8 cellular contexts compared by ENCODE assay signal in the genomic region with DNA sequence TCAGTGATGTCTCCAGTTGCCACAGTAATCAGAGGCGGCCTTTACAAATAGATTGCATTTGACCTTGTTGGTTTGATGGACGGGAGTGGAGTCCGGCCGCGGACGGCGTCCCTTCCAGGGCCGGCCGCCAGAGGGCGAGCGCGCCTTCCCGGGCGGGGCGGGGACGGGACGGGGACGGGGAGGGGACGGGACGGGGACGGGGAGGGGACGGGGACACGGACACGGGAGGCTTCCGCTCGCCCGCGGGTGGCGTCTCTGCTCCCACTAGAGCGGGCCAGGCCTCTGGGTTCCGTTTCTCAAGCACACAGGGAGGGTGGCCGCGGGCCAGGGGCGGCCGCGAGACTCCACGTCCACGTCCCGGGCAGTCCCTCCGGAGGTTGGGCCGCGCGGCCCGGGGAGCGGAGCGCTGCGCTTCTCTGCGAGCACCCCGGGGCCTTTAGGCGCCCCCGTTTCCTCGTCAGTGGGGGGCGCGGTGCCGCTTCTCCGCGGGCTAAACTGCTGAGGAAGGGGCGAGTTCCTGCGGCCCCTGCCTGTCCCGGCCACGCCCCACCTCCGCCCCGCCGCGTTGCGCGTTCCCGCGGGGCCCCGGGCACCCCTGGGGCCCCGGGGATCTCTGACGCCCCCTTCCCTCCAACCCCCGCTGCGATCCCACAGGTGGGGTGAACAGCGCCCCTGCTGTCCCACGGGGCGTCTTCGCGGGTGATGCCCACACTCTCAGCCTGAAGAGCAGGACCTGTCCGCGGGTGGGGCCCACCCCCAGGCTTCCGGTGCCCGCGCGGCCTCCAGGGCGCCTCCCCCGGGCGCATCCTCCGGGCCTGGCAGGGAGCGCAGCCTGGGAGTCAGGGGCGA.
DNase-seq lines count a peak whose midpoint lies in the region; ATAC-seq, FAIRE-seq and TF ChIP-seq lines count a peak whose summit lies in the region.

No MANE protein-coding gene starts in this region.

- H3K27me3 ChIP-seq in WERI-Rb-1 (ENCODE audit: insufficient read depth, low read depth, severe bottlenecking) (peaks cover 15% of the 10 kb centered on the region), mammary epithelial cell (ENCODE audit: insufficient read depth, low read length) (no peaks in the 10 kb centered on the region), keratinocyte (ENCODE audit: control insufficient read depth, extremely low read depth, insufficient read depth, low read length) (no peaks in the 10 kb centered on the region)

- peak overlapping the region; percentile 49; the same call in 1 of the 2 replicates for H3K27ac ChIP-seq in WERI-Rb-1
- no peak overlapping the region for H3K27ac ChIP-seq in mammary epithelial cell (ENCODE audit: insufficient read depth, low read depth, low read length)
- no peak overlapping the region for H3K27ac ChIP-seq in keratinocyte (ENCODE audit: control insufficient read depth, insufficient read depth, low read length)

- H2AFZ ChIP-seq in mammary epithelial cell (ENCODE audit: low read depth, low read length) (peak overlapping the region; percentile 79), keratinocyte (ENCODE audit: control insufficient read depth, low read length) (peak overlapping the region; percentile 69)

- CTCF ChIA-PET in mammary epithelial cell (lab: Charles Lee; ENCODE audit: low non-redundant PET), result no interaction called here

- dilution Hi-C loops in mammary epithelial cell (cut with HindIII; ENCODE audit: low sequenced_read_pairs) (loop anchor here (5.0 kb wide), 1 partner anchor 53 kb away; no protein-coding TSS in a partner anchor), keratinocyte (cut with MboI; ENCODE audit: extremely low pct_ligation_motif_present, low sequenced_read_pairs) (no loop called here)

- H3K9me3 ChIP-seq in WERI-Rb-1 (ENCODE audit: severe bottlenecking) (no peaks in the 10 kb centered on the region), mammary epithelial cell (replicated peaks; ENCODE audit: insufficient read depth, low read length) (no peaks in the 10 kb centered on the region), keratinocyte (ENCODE audit: control insufficient read depth, low read depth, low read length) (no peaks in the 10 kb centered on the region)

- FAIRE-seq in keratinocyte (lab: Jason Lieb, UNC), result no peak

- intact Hi-C loops in mammary epithelial cell (cut with micrococcal nuclease), result loop anchor here (5.0 kb wide), 1 partner anchor 1762 kb away; no protein-coding TSS in a partner anchor

- peak overlapping the region; percentile 79 for H3K4me3 ChIP-seq in WERI-Rb-1 (ENCODE audit: low read depth, low read length)
- H3K4me3 ChIP-seq in mammary epithelial cell (replicated peaks in 1 of 3; ENCODE audit: insufficient read depth in 1 of 3, low read depth in 2 of 3, low read length in 3 of 3), result peak overlapping the region; percentile 31 to 47 (median 36)
- H3K4me3 ChIP-seq in keratinocyte (ENCODE audit: control insufficient read depth in 2 of 3, extremely low read depth in 1 of 3, insufficient read depth in 2 of 3, low read depth in 1 of 3, low read length in 3 of 3), result peak overlapping the region; percentile 34 to 63 (median 59)

- in situ Hi-C loops in mammary epithelial cell (cut with MboI; ENCODE audit: low sequenced_read_pairs in 2 of 2), result no loop called here

- H3K9ac ChIP-seq in mammary epithelial cell (ENCODE audit: insufficient read depth, low read length), result no peak overlapping the region
- peak overlapping the region; percentile 41 for H3K9ac ChIP-seq in keratinocyte (ENCODE audit: control insufficient read depth, extremely low read depth, insufficient read depth, low read length)

- WGBS in mammary epithelial cell (ENCODE audit: low coverage, missing lambda C conversion rate), result 15% methylated on average over 33 of the region's 91 CpGs

- DNase-seq in WERI-Rb-1, result peak; percentile 63
- peak; percentile 12 for DNase-seq in mammary epithelial cell
- DNase-seq in keratinocyte (ENCODE audit: low read depth, low spot score), result no peak
- peak; percentile 35 to 59 for DNase-seq in stimulated activated CD4-positive, alpha-beta T cell treated with anti-CD3 and anti-CD28 coated beads, Interleukin-1b, Interleukin-23, amount 100 ng/mL, for 1 hour (ENCODE audit: low read depth in 2 of 2)
- DNase-seq in H4 (ENCODE audit: low spot score), result no peak

- TF ChIP-seq CTCF in WERI-Rb-1 (IDR thresholded peaks at IDR 0.05; ENCODE audit: low read depth, low read length) (peak; percentile 67), mammary epithelial cell (conservative IDR thresholded peaks at IDR 0.05 in 1 of 2, IDR thresholded peaks at IDR 0.05 in 1 of 2; ENCODE audit: extremely low read depth in 1 of 2, insufficient read depth in 1 of 2, low read depth in 1 of 2, low read length in 2 of 2) (peak; percentile 44 to 71), keratinocyte (optimal IDR thresholded peaks at IDR 0.05 in 1 of 3, IDR thresholded peaks at IDR 0.05 in 1 of 3, conservative IDR thresholded peaks at IDR 0.05 in 1 of 3; ENCODE audit: extremely low read depth in 1 of 3, insufficient read depth in 2 of 3, low read length in 3 of 3) (peak in 2 of 3 experiments; percentile 70 to 79)

- H4K20me1 ChIP-seq in mammary epithelial cell (ENCODE audit: insufficient read depth, low read length), result no peaks in the 10 kb centered on the region
- H4K20me1 ChIP-seq in keratinocyte (ENCODE audit: control insufficient read depth, extremely low read depth, insufficient read depth, low read length), result no peaks in the 10 kb centered on the region

- ATAC-seq in GM18502 (IDR thresholded peaks at IDR 0.05; ENCODE audit: poor library complexity, unreplicated experiment) (peak; percentile 54), HG03139 (IDR thresholded peaks at IDR 0.05; ENCODE audit: unreplicated experiment) (peak; percentile 47), HG03025 (IDR thresholded peaks at IDR 0.05; ENCODE audit: low FRiP score, unreplicated experiment) (no peak)

- H3K79me2 ChIP-seq in mammary epithelial cell (ENCODE audit: insufficient read depth, low read length) (no peaks in the 10 kb centered on the region), keratinocyte (ENCODE audit: control insufficient read depth, insufficient read depth, low read length) (no peaks in the 10 kb centered on the region)

- H3K4me1 ChIP-seq in mammary epithelial cell (ENCODE audit: insufficient read depth, low read length) (no peaks in the 10 kb centered on the region), keratinocyte (ENCODE audit: control insufficient read depth, extremely low read depth, insufficient read depth, low read length) (no peaks in the 10 kb centered on the region)

- BruUV-seq in mammary epithelial cell (replicated peaks; lab: Mats Ljungman, UMichigan), result no TSS peak

- H3K4me2 ChIP-seq in mammary epithelial cell (ENCODE audit: insufficient read depth, low read depth, low read length) (peak overlapping the region; percentile 67), keratinocyte (ENCODE audit: control insufficient read depth, extremely low read depth, insufficient read depth, low read depth, low read length) (peak overlapping the region; percentile 56)

- no peaks in the 10 kb centered on the region for H3K36me3 ChIP-seq in WERI-Rb-1
- no peaks in the 10 kb centered on the region for H3K36me3 ChIP-seq in mammary epithelial cell (ENCODE audit: insufficient read depth, low read length)
- no peaks in the 10 kb centered on the region for H3K36me3 ChIP-seq in keratinocyte (ENCODE audit: control insufficient read depth in 2 of 2, extremely low read depth in 1 of 2, insufficient read depth in 2 of 2, low read length in 2 of 2)

- H3K9me1 ChIP-seq in keratinocyte (ENCODE audit: control insufficient read depth, extremely low read depth, insufficient read depth, low read length), result no peaks in the 10 kb centered on the region

Comparison
In these comparisons a context has a peak if more than half of its experiments do, and no peak if none do; other contexts are left out.
1. DNase-seq: peak in WERI-Rb-1 (single experiment), mammary epithelial cell (single experiment) and stimulated activated CD4-positive, alpha-beta T cell treated with anti-CD3 and anti-CD28 coated beads, Interleukin-1b, Interleukin-23, amount 100 ng/mL, for 1 hour (2 of 2); none in keratinocyte (single experiment) and H4 (single experiment).
2. Peak in every context shown above with its lines, with median percentiles within 50 percentile points of each other: H3K4me3 ChIP-seq and CTCF ChIP-seq.